Comparison of ENCODE assay signal across 19 cellular contexts in genomic region chr11:92136792-92137191, GRCh38.
A peak's percentile ranks its signal among the peaks of the same experiment; 100 is the strongest.
DNase-seq lines count a peak whose midpoint lies in the region; ATAC-seq and TF ChIP-seq lines count a peak whose summit lies in the region.
"Had no signal": no experiment of that assay in that cellular context is flagged by ENCODE, and none has a peak within 500 bp of the region (broad histone marks: within the 10 kb centered on the region; RNA-seq: fewer than 3 reads in every experiment).

No MANE protein-coding gene starts in this region.

- no peaks in the 10 kb centered on the region for H3K27me3 ChIP-seq in Loucy (ENCODE audit: insufficient read depth, low read length, poor library complexity, severe bottlenecking)
- H3K27me3 ChIP-seq in naive thymus-derived CD4-positive, alpha-beta T cell (ENCODE audit: control insufficient read depth in 2 of 2, insufficient read depth in 2 of 2, low read length in 2 of 2): no peaks in the 10 kb centered on the region
- no peaks in the 10 kb centered on the region for H3K27me3 ChIP-seq in Karpas-422 (ENCODE audit: low read length)
- H3K27me3 ChIP-seq: heart right ventricle, neutrophil, stomach had no signal

- H3K36me3 Mint-ChIP-seq in naive thymus-derived CD4-positive, alpha-beta T cell: no peaks in the 10 kb centered on the region
- H3K36me3 Mint-ChIP-seq: activated naive CD4-positive, alpha-beta T cell treated with anti-CD3 and anti-CD28 coated beads, Interleukin-2, amount 50 U/mL, for 72 hours had no signal

- H3K9me2 ChIP-seq in Loucy (replicated peaks; ENCODE audit: low read depth, low read length) (no peaks in the 10 kb centered on the region), Karpas-422 (replicated peaks; ENCODE audit: insufficient read depth, low read length) (peaks cover 5% of the 10 kb centered on the region; the same call in 1 of the 2 replicates)

- H3K4me3 Mint-ChIP-seq in naive thymus-derived CD4-positive, alpha-beta T cell: no peak overlapping the region

- intact Hi-C loops in naive thymus-derived CD4-positive, alpha-beta T cell (cut with micrococcal nuclease): no loop called here

- no peak overlapping the region for H3K27ac ChIP-seq in VCaP
- no peak overlapping the region for H3K27ac ChIP-seq in naive thymus-derived CD4-positive, alpha-beta T cell (ENCODE audit: low read depth, low read length)
- no peak overlapping the region for H3K27ac ChIP-seq in Karpas-422 (ENCODE audit: low read length)
- H3K27ac ChIP-seq: heart right ventricle, neutrophil, skin epidermis, stomach had no signal

- no peak overlapping the region for H3K27ac Mint-ChIP-seq in naive thymus-derived CD4-positive, alpha-beta T cell
- H3K27ac Mint-ChIP-seq: activated naive CD4-positive, alpha-beta T cell treated with anti-CD3 and anti-CD28 coated beads, Interleukin-2, amount 50 U/mL, for 72 hours had no signal

- H3F3A ChIP-seq in Loucy (ENCODE audit: low read depth): no peaks in the 10 kb centered on the region

- CTCF ChIA-PET in naive thymus-derived CD4-positive, alpha-beta T cell (lab: Charles Lee): no interaction called here

- no peak for ATAC-seq in GM19328 (IDR thresholded peaks at IDR 0.05; ENCODE audit: unreplicated experiment)
- no peak for ATAC-seq in naive thymus-derived CD4-positive, alpha-beta T cell
- ATAC-seq: activated naive CD4-positive, alpha-beta T cell treated with anti-CD3 and anti-CD28 coated beads, Interleukin-2, amount 50 U/mL, for 72 hours; heart right ventricle had no signal

- no peaks in the 10 kb centered on the region for H3K27me3 Mint-ChIP-seq in naive thymus-derived CD4-positive, alpha-beta T cell

- H3K4me3 ChIP-seq in Loucy (ENCODE audit: low read length, poor library complexity, severe bottlenecking): no peak overlapping the region
- no peak overlapping the region for H3K4me3 ChIP-seq in naive thymus-derived CD4-positive, alpha-beta T cell (ENCODE audit: low read length)
- H3K4me3 ChIP-seq in Karpas-422 (ENCODE audit: low read length): no peak overlapping the region
- H3K4me3 ChIP-seq: heart right ventricle, lung, skin epidermis, stomach had no signal

- no peaks in the 10 kb centered on the region for H3K79me2 ChIP-seq in Loucy (ENCODE audit: insufficient read depth, low read length)
- H3K79me2 ChIP-seq in Karpas-422 (ENCODE audit: low read length): no peaks in the 10 kb centered on the region

- peaks cover 0 to 15% (median 4%) of the 10 kb centered on the region in 11 donors for H3K9me3 Mint-ChIP-seq in naive thymus-derived CD4-positive, alpha-beta T cell

- POLR2A ChIA-PET in naive thymus-derived CD4-positive, alpha-beta T cell (lab: Charles Lee): no interaction called here

- H3K9ac ChIP-seq in Loucy (ENCODE audit: low read depth, low read length, poor library complexity, severe bottlenecking) (no peak overlapping the region), Karpas-422 (ENCODE audit: low read length) (no peak overlapping the region)

- no peaks in the 10 kb centered on the region for H3K4me1 Mint-ChIP-seq in naive thymus-derived CD4-positive, alpha-beta T cell

- H4K20me1 ChIP-seq in Loucy (ENCODE audit: insufficient read depth, low read length, poor library complexity, severe bottlenecking) (no peaks in the 10 kb centered on the region), Karpas-422 (ENCODE audit: insufficient read depth, low read depth, low read length) (no peaks in the 10 kb centered on the region)

- no peak overlapping the region for H3K4me2 ChIP-seq in Loucy (ENCODE audit: low read depth, low read length, poor library complexity, severe bottlenecking)
- no peak overlapping the region for H3K4me2 ChIP-seq in Karpas-422 (ENCODE audit: low read depth, low read length, poor library complexity, severe bottlenecking)

- H3K36me3 ChIP-seq in Loucy (ENCODE audit: insufficient read depth, low read length): no peaks in the 10 kb centered on the region
- no peaks in the 10 kb centered on the region for H3K36me3 ChIP-seq in naive thymus-derived CD4-positive, alpha-beta T cell (ENCODE audit: control insufficient read depth in 2 of 3, insufficient read depth in 3 of 3, low read length in 3 of 3)
- no peaks in the 10 kb centered on the region for H3K36me3 ChIP-seq in Karpas-422 (ENCODE audit: insufficient read depth, low read length)
- H3K36me3 ChIP-seq: heart right ventricle, neutrophil, stomach had no signal

- TF ChIP-seq CTCF in Loucy (conservative IDR thresholded peaks at IDR 0.05; ENCODE audit: low read length) (peak; percentile 52), VCaP (conservative IDR thresholded peaks at IDR 0.05) (peak; percentile 68)

- H3K4me1 ChIP-seq in Loucy (ENCODE audit: insufficient read depth, low read length, poor library complexity, severe bottlenecking) (no peaks in the 10 kb centered on the region), Karpas-422 (ENCODE audit: low read length) (no peaks in the 10 kb centered on the region)
- no peaks in the 10 kb centered on the region for H3K4me1 ChIP-seq in naive thymus-derived CD4-positive, alpha-beta T cell (ENCODE audit: control insufficient read depth in 2 of 2, insufficient read depth in 2 of 2, low read length in 2 of 2)
- H3K4me1 ChIP-seq: heart right ventricle, stomach had no signal

- DNase-seq in DMS153 (lab: John Stamatoyannopoulos, UW) (peak; percentile 28), islet precursor cell (peak; percentile 55), GM19238 (ENCODE audit: insufficient read length, low spot score) (no peak), Karpas-422 (no peak)
- no peak for DNase-seq in naive thymus-derived CD4-positive, alpha-beta T cell
- DNase-seq: activated CD8-positive, alpha-beta memory T cell treated with anti-CD3 and anti-CD28 coated beads, Interleukin-2, amount 50 U/mL, for 48 hours; cerebellar nuclear complex; erythroblast; GDM1; heart right ventricle; NCI-H1048; stomach had no signal

- no peak overlapping the region for H2AFZ ChIP-seq in Loucy (ENCODE audit: low read length)
- no peak overlapping the region for H2AFZ ChIP-seq in Karpas-422 (ENCODE audit: low read length)

- H3K9me3 ChIP-seq in Loucy (ENCODE audit: insufficient read depth, low read depth, low read length) (no peaks in the 10 kb centered on the region), Karpas-422 (ENCODE audit: low read length) (peaks cover 45% of the 10 kb centered on the region)
- no peaks in the 10 kb centered on the region for H3K9me3 ChIP-seq in naive thymus-derived CD4-positive, alpha-beta T cell (ENCODE audit: control insufficient read depth in 2 of 3, low read length in 3 of 3)
- H3K9me3 ChIP-seq: neutrophil, stomach had no signal

Comparison
In these comparisons a context has a peak if more than half of its experiments do, and no peak if none do; other contexts are left out.
1. DNase-seq: peak in DMS153 (single experiment) and islet precursor cell (single experiment); none in GM19238 (single experiment), naive thymus-derived CD4-positive, alpha-beta T cell (0 of 9) and Karpas-422 (single experiment).